In the genomic region with DNA sequence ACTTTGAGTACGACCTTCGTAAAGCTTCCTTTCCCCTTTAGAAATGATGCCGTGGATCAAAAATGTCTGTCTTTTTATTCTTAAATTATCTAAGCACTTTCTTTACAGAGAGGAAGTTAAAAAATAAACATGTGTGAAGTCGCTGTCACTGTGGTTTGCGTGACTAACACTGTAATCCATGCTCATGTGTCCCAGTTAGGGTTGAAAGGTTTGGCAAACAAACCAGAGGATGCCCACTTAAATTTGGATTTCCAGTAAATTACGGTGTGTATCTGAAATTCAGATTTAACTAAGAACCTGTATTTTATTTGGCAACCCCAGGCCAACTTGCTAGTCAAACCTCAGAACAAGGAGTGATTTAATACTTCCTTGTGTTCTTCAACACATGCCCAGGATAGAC, we compare ENCODE assay signal across 1 cellular context.
TF ChIP-seq lines count a peak whose summit lies in the region.

No MANE protein-coding gene starts in this region.

TF ChIP-seq in HEK293, 187 proteins besides CTCF, POLR2A, EP300 and RAD21 (continued from another document):
- TF ChIP-seq MZF1 (tag by site-specific recombination; IDR thresholded peaks at IDR 0.05; ENCODE audit: borderline replicate concordance) (peak; percentile 33; the same call in 1 of the 2 replicates), PRDM10 (tag by site-specific recombination; IDR thresholded peaks at IDR 0.05) (peak; percentile 80; the same call in 1 of the 2 replicates), ZNF623 (tag by site-specific recombination; IDR thresholded peaks at IDR 0.05) (no peak), TRIM28 (IDR thresholded peaks at IDR 0.05; ENCODE audit: borderline replicate concordance, low read length) (peak; percentile 42; the same call in 1 of the 2 replicates)
- TF ChIP-seq, protein P1, sequence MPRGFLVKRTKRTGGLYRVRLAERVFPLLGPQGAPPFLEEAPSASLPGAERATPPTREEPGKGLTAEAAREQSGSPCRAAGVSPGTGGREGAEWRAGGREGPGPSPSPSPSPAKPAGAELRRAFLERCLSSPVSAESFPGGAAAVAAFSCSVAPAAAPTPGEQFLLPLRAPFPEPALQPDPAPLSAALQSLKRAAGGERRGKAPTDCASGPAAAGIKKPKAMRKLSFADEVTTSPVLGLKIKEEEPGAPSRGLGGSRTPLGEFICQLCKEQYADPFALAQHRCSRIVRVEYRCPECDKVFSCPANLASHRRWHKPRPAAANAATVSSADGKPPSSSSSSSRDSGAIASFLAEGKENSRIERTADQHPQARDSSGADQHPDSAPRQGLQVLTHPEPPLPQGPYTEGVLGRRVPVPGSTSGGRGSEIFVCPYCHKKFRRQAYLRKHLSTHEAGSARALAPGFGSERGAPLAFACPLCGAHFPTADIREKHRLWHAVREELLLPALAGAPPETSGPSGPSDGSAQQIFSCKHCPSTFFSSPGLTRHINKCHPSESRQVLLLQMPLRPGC (tag by site-specific recombination; IDR thresholded peaks at IDR 0.05), result no peak
